ENCODE assay signal across 11 cellular contexts in the genomic region with DNA sequence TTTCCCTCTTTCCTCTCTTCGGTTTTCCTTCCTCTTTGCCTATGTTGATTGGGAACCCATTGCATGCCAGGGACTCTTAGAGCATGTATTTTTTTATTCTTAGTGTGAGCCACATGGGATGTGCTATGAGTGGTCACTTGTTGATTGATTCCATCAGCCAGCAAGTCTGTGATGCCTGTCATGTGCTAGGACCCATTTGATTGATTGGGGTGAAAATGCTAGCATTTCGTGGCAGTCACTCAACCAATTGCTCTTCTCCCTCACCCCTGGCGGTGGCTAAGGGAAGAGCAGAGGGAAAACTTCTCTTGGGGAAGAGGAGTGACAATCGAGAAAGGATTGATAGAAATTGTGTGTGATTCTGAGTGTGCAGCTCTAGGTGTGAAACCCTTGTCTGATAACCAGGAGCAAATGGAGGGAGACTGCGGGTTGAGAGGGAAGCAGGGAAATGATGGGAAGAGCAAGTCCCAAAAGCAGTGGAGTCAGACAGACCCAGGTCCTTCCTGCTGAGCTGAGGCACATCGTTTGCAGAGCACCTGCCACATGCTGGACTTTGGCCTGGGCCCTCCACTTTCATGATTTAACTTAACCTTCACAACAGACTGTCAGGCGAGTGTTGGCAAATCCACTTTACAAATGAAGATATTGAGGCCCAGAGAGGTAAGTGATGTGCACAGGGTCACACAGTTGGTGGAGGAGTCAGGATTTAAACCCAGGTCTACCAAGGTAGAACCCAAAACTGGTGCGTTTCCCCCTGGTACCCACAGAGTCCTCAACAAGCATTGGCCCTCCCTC. TPM values are rescaled to one million over a fixed set of nuclear protein-coding genes. Genes with fewer than 3 reads are reported as not detected.
DNase-seq lines count a peak whose midpoint lies in the region; ATAC-seq and TF ChIP-seq lines count a peak whose summit lies in the region.
"Had no signal": no experiment of that assay in that cellular context is flagged by ENCODE, and none has a peak within 500 bp of the region (broad histone marks: within the 10 kb centered on the region; RNA-seq: fewer than 3 reads in every experiment).

No MANE protein-coding gene starts in this region.

- intact Hi-C loops in aorta (cut with DNase I), result no loop called here

- no peaks in the 10 kb centered on the region for H3K36me3 ChIP-seq in aorta (ENCODE audit: control insufficient read depth in 1 of 2, insufficient read depth in 2 of 2, low read length in 1 of 2)

- peaks cover 41% of the 10 kb centered on the region for H3K27me3 Mint-ChIP-seq in nephron progenitor cell (ENCODE audit: low read depth, poor library complexity)

- peaks cover 5% of the 10 kb centered on the region for H3K4me1 Mint-ChIP-seq in nephron progenitor cell

- H3K9me3 ChIP-seq in aorta (ENCODE audit: control insufficient read depth, low read length), result no peaks in the 10 kb centered on the region
- H3K9me3 ChIP-seq: Caco-2 had no signal

- H3K27ac ChIP-seq in aorta (ENCODE audit: low read depth in 1 of 2, low read length in 2 of 2), result no peak overlapping the region

- TF ChIP-seq CTCF in choroid plexus epithelial cell (conservative IDR thresholded peaks at IDR 0.05; ENCODE audit: low read depth, low read length) (peak; percentile 53), nephron progenitor cell (IDR thresholded peaks at IDR 0.05) (peak; percentile 46)

- no peak for ATAC-seq in aorta (ENCODE audit: low FRiP score)

- H3K9me3 Mint-ChIP-seq in nephron progenitor cell, result no peaks in the 10 kb centered on the region

- no peaks in the 10 kb centered on the region for H3K4me1 ChIP-seq in aorta (ENCODE audit: control insufficient read depth in 1 of 2, insufficient read depth in 2 of 2, low read length in 2 of 2)
- H3K4me1 ChIP-seq: Caco-2 had no signal

- no peaks in the 10 kb centered on the region for H3K27me3 ChIP-seq in aorta (ENCODE audit: control insufficient read depth in 1 of 2, insufficient read depth in 2 of 2, low read length in 1 of 2)

- H3K4me3 ChIP-seq in choroid plexus epithelial cell (ENCODE audit: low read depth, low read length) (no peak overlapping the region), aorta (ENCODE audit: low read length in 2 of 2) (no peak overlapping the region)

- WGBS in aorta, 2 donors, result 46 to 55% methylated on average over 8 of the region's 8 CpGs

- no peak overlapping the region for H3K27ac Mint-ChIP-seq in nephron progenitor cell

- DNase-seq in ELF-1 (ENCODE audit: low read depth, low spot score), result peak; percentile 1
- peak; percentile 0 for DNase-seq in M059J (ENCODE audit: low read depth)
- DNase-seq in choroid plexus epithelial cell (ENCODE audit: low read depth), result peak; percentile 2
- DNase-seq in nephron progenitor cell, result no peak
- no peak for DNase-seq in DMS 273 treated with DMSO at 0.1 percent for 48 hours (lab: John Stamatoyannopoulos, UW)
- DNase-seq in NCI-H1092 treated with DMSO at 0.1 percent for 48 hours (lab: John Stamatoyannopoulos, UW), result no peak
- no peak for DNase-seq in HK-2 (ENCODE audit: unreplicated experiment)
- no peak for DNase-seq in aorta
- DNase-seq: Caco-2, NCI-H1436, T1000 had no signal

- no peak overlapping the region for H3K4me3 Mint-ChIP-seq in nephron progenitor cell

- H3K36me3 Mint-ChIP-seq in nephron progenitor cell (ENCODE audit: low read depth), result no peaks in the 10 kb centered on the region

RNA-seq across cellular contexts. Expression of gene SLC6A11, which starts 40.0 kb away (rescaled TPM):
- not detected in 2 replicates for total RNA-seq in M059J (2014; rRNA removed; shearing (Covaris generic))
- total RNA-seq in aorta, result not detected
- polyA plus RNA-seq in aorta, result not detected
- total RNA-seq: Caco-2 had no signal

Comparison
In these comparisons a context has a peak if more than half of its experiments do, and no peak if none do; other contexts are left out.
1. DNase-seq: peak in ELF-1 (single experiment), M059J (single experiment) and choroid plexus epithelial cell (single experiment); none in nephron progenitor cell (single experiment), DMS 273 treated with DMSO at 0.1 percent for 48 hours (single experiment), NCI-H1092 treated with DMSO at 0.1 percent for 48 hours (single experiment), HK-2 (single experiment) and aorta (0 of 2).